8 cellular contexts compared by ENCODE assay signal in genomic region chr6:22281691-22282090, GRCh38. TPM values are rescaled to one million over a fixed set of nuclear protein-coding genes. Genes with fewer than 3 reads are reported as not detected.
"Had no signal": no experiment of that assay in that cellular context is flagged by ENCODE, and none has a peak within 500 bp of the region (broad histone marks: within the 10 kb centered on the region; RNA-seq: fewer than 3 reads in every experiment).

No MANE protein-coding gene starts in this region.

- DNase-seq: GM23248, H9, HCEC 1CT had no signal

- H3K27ac Mint-ChIP-seq: IgD-negative memory B cell had no signal

- H3K27me3 Mint-ChIP-seq: IgD-negative memory B cell had no signal

- H3K27ac ChIP-seq: GM23248, HL-60 had no signal

- H2AFZ ChIP-seq: GM23248 had no signal

- H3K4me3 Mint-ChIP-seq: H9, IgD-negative memory B cell had no signal

- H3K4me3 ChIP-seq: GM23248 had no signal

- H3K4me1 Mint-ChIP-seq: H9, IgD-negative memory B cell had no signal

- ATAC-seq: HepG2 had no signal

RNA-seq across cellular contexts. Expression of gene PRL, which starts 15.1 kb away (rescaled TPM):
- total RNA-seq: GM23248, H1, H9, HepG2, HT1080 had no signal
- polyA plus RNA-seq: H1, HepG2, IgD-negative memory B cell had no signal
